Comparison of ENCODE assay signal across 10 cellular contexts in the genomic region with DNA sequence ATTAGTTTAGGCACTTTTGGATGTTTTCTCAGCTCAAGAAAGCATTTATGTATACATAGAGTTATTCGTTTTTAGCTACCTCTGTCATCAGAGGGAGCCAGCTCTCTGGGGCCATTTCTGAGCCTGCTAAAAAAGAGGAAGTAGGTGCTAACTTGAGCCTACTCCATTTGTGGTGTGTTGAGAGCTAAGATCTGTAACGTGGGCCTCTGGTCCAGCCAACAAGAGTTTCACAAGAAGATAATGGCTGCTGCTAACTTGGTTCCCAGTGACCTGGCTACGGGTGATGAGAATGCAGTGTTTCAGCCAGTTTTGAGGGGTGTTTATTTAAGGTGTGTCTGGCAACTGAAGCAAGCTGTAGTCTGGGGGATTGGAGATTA.
DNase-seq lines count a peak whose midpoint lies in the region; ATAC-seq and TF ChIP-seq lines count a peak whose summit lies in the region.
"Had no signal": no experiment of that assay in that cellular context is flagged by ENCODE, and none has a peak within 500 bp of the region (broad histone marks: within the 10 kb centered on the region; RNA-seq: fewer than 3 reads in every experiment).

No MANE protein-coding gene starts in this region.

- H3K27ac Mint-ChIP-seq in T-helper 17 cell = no peak overlapping the region

- H3K27ac ChIP-seq in tibial artery = no peak overlapping the region

- ATAC-seq in GM21390 (IDR thresholded peaks at IDR 0.05; ENCODE audit: unreplicated experiment) (peak; percentile 76), HG03280 (IDR thresholded peaks at IDR 0.05; ENCODE audit: unreplicated experiment) (peak; percentile 85), T-helper 17 cell (peak; percentile 25)

- H3K36me3 ChIP-seq in tibial artery = no peaks in the 10 kb centered on the region

- TF ChIP-seq CTCF in GM13976 (IDR thresholded peaks at IDR 0.05; ENCODE audit: borderline replicate concordance, control extremely low read depth, extremely low read depth, insufficient read depth, missing control alignments) = peak; percentile 21
- no peak for TF ChIP-seq CTCF in tibial artery (IDR thresholded peaks at IDR 0.05)

- no peaks in the 10 kb centered on the region for H3K27me3 ChIP-seq in tibial artery

- no peaks in the 10 kb centered on the region for H3K27me3 Mint-ChIP-seq in T-helper 17 cell

- no peaks in the 10 kb centered on the region for H3K36me3 Mint-ChIP-seq in T-helper 17 cell (ENCODE audit: low read depth)

- peaks cover 0 to under 1% (median 0%) of the 10 kb centered on the region in 4 donors for H3K4me1 ChIP-seq in tibial artery
- H3K4me1 ChIP-seq: Caco-2 had no signal

- peak; percentile 69 for DNase-seq in GM13976 (ENCODE audit: low spot score)
- DNase-seq in T-helper 17 cell = no peak
- no peak for DNase-seq in activated CD4-positive, CD25-positive, alpha-beta regulatory T cell (lab: John Stamatoyannopoulos, UW)
- DNase-seq in AG08396 (ENCODE audit: low spot score) = no peak
- DNase-seq in activated CD8-positive, alpha-beta memory T cell treated with anti-CD3 and anti-CD28 coated beads, Interleukin-2, amount 50 U/mL, for 4 hours = no peak
- no peak for DNase-seq in tibial artery
- DNase-seq: Caco-2 had no signal

- in situ Hi-C loops in GM13976 (cut with MboI; ENCODE audit: low sequenced_read_pairs, unreplicated experiment) = no loop called here

- H3K4me3 Mint-ChIP-seq in T-helper 17 cell = no peak overlapping the region
- H3K4me3 Mint-ChIP-seq: neural crest cell had no signal

- H3K9me3 ChIP-seq in T-helper 17 cell (ENCODE audit: control insufficient read depth, low read length, poor library complexity, severe bottlenecking) (peaks cover 6% of the 10 kb centered on the region), tibial artery (peaks cover 0 to 9% (median 0%) of the 10 kb centered on the region in 3 donors)

- H3K4me3 ChIP-seq in tibial artery = no peak overlapping the region

- peaks cover 3% of the 10 kb centered on the region for H3K4me1 Mint-ChIP-seq in T-helper 17 cell

- intact Hi-C loops in tibial artery (cut with DNase I; ENCODE audit: low total_unique reads) = no loop called here

Comparison
In these comparisons a context has a peak if more than half of its experiments do, and no peak if none do; other contexts are left out.
1. ATAC-seq: peak in every context shown above with its lines; median percentile 85 in HG03280; 76 in GM21390; 25 in T-helper 17 cell.